28 cellular contexts compared by ENCODE assay signal in genomic region chr5:160427607-160428006, GRCh38. TPM values are rescaled to one million over a fixed set of nuclear protein-coding genes. Genes with fewer than 3 reads are reported as not detected.
"Had no signal": no experiment of that assay in that cellular context is flagged by ENCODE, and none has a peak within 500 bp of the region (broad histone marks: within the 10 kb centered on the region; RNA-seq: fewer than 3 reads in every experiment).

No MANE protein-coding gene starts in this region.

- H3K36me3 ChIP-seq: right lobe of liver, thoracic aorta, transverse colon had no signal

- H3K9me3 ChIP-seq: esophagus squamous epithelium, mucosa of descending colon, neutrophil, right lobe of liver, thoracic aorta, transverse colon had no signal

- H3K9ac ChIP-seq: parathyroid adenoma had no signal

- H3K4me1 ChIP-seq: parathyroid adenoma, right lobe of liver had no signal

- DNase-seq: cortex of kidney; effector memory CD8-positive, alpha-beta T cell; erythroblast; esophagus squamous epithelium; foreskin melanocyte; hypothalamus; immature natural killer cell; islet precursor cell; kidney glomerular epithelial cell; left colon; left ventricle myocardium superior; mesenchymal stem cell; mucosa of descending colon; naive B cell; right lobe of liver; small intestine; stimulated activated CD4-positive, alpha-beta T cell treated with anti-CD3 and anti-CD28 coated beads, Interleukin-15, amount 100 ng/mL, for 24 hours; stimulated activated CD4-positive, alpha-beta T cell treated with anti-CD3 and anti-CD28 coated beads, Interleukin-2, amount 100 ng/mL, for 48 hours; stimulated activated naive B cell treated with anti-CD40 and anti-IgM and Interleukin-4, amounts not matched to agents 10 μg/mL and 1 μg/mL and 100 μg/mL, for 72 hours; transverse colon had no signal

- H3K4me3 Mint-ChIP-seq: effector memory CD8-positive, alpha-beta T cell; immature natural killer cell; mesothelial cell of epicardium; naive B cell; natural killer cell treated with Interleukin-12 subunit alpha and Interleukin-12 subunit beta and Interleukin-15 and Interleukin-18, amount 100 ng/mL, for 72 hours; neural crest cell; stimulated activated naive B cell treated with anti-CD40 and anti-IgM and Interleukin-4, amounts not matched to agents 10 μg/mL and 1 μg/mL and 100 μg/mL, for 72 hours; stimulated activated naive CD8-positive, alpha-beta T cell treated with anti-CD3 and anti-CD28 coated beads, Interleukin-15, Interleukin-2, amounts not matched to agents 100 ng/mL and 50 ng/mL, for 24 hours had no signal

- H3K4me3 ChIP-seq: esophagus squamous epithelium, mucosa of descending colon, right lobe of liver, thoracic aorta, transverse colon had no signal

- H3K9me3 Mint-ChIP-seq: effector memory CD8-positive, alpha-beta T cell; immature natural killer cell; mesothelial cell of epicardium; naive B cell; natural killer cell treated with Interleukin-12 subunit alpha and Interleukin-12 subunit beta and Interleukin-15 and Interleukin-18, amount 100 ng/mL, for 72 hours; neural crest cell; stimulated activated naive B cell treated with anti-CD40 and anti-IgM and Interleukin-4, amounts not matched to agents 10 μg/mL and 1 μg/mL and 100 μg/mL, for 72 hours; stimulated activated naive CD8-positive, alpha-beta T cell treated with anti-CD3 and anti-CD28 coated beads, Interleukin-15, Interleukin-2, amounts not matched to agents 100 ng/mL and 50 ng/mL, for 24 hours had no signal

- H2AFZ ChIP-seq: parathyroid adenoma had no signal

- H3K27me3 Mint-ChIP-seq: effector memory CD8-positive, alpha-beta T cell; naive B cell; natural killer cell treated with Interleukin-12 subunit alpha and Interleukin-12 subunit beta and Interleukin-15 and Interleukin-18, amount 100 ng/mL, for 72 hours; progenitor cell of endocrine pancreas; stimulated activated naive B cell treated with anti-CD40 and anti-IgM and Interleukin-4, amounts not matched to agents 10 μg/mL and 1 μg/mL and 100 μg/mL, for 72 hours; stimulated activated naive CD8-positive, alpha-beta T cell treated with anti-CD3 and anti-CD28 coated beads, Interleukin-15, Interleukin-2, amounts not matched to agents 100 ng/mL and 50 ng/mL, for 24 hours had no signal

- ATAC-seq: effector memory CD8-positive, alpha-beta T cell; left colon; left ventricle myocardium superior; mucosa of descending colon; natural killer cell treated with Interleukin-12 subunit alpha and Interleukin-12 subunit beta and Interleukin-15 and Interleukin-18, amount 100 ng/mL, for 72 hours; right lobe of liver; stimulated activated naive B cell treated with anti-CD40 and anti-IgM and Interleukin-4, amounts not matched to agents 10 μg/mL and 1 μg/mL and 100 μg/mL, for 72 hours had no signal

- H3K27me3 ChIP-seq: esophagus squamous epithelium, neutrophil, right lobe of liver, transverse colon had no signal

- H3K27ac Mint-ChIP-seq: effector memory CD8-positive, alpha-beta T cell; immature natural killer cell; mesothelial cell of epicardium; naive B cell; natural killer cell treated with Interleukin-12 subunit alpha and Interleukin-12 subunit beta and Interleukin-15 and Interleukin-18, amount 100 ng/mL, for 72 hours; progenitor cell of endocrine pancreas; stimulated activated naive B cell treated with anti-CD40 and anti-IgM and Interleukin-4, amounts not matched to agents 10 μg/mL and 1 μg/mL and 100 μg/mL, for 72 hours; stimulated activated naive CD8-positive, alpha-beta T cell treated with anti-CD3 and anti-CD28 coated beads, Interleukin-15, Interleukin-2, amounts not matched to agents 100 ng/mL and 50 ng/mL, for 24 hours had no signal

- H3K79me2 ChIP-seq: parathyroid adenoma had no signal

- H3K27ac ChIP-seq: esophagus squamous epithelium, neutrophil, parathyroid adenoma, right lobe of liver, thoracic aorta, transverse colon had no signal

RNA-seq across cellular contexts. Expression of gene C1QTNF2, which starts 57.2 kb away (rescaled TPM):
- total RNA-seq: natural killer cell treated with Interleukin-12 subunit alpha and Interleukin-12 subunit beta and Interleukin-15 and Interleukin-18, amount 100 ng/mL, for 72 hours had no signal
- polyA plus RNA-seq: immature natural killer cell had no signal
